In genomic region chr16:50183316-50183715, GRCh38 we compare ENCODE assay signal across 20 cellular contexts. TPM values are rescaled to one million over a fixed set of nuclear protein-coding genes. Genes with fewer than 3 reads are reported as not detected.
A peak's percentile ranks its signal among the peaks of the same experiment; 100 is the strongest.
DNase-seq lines count a peak whose midpoint lies in the region; ATAC-seq, FAIRE-seq and TF ChIP-seq lines count a peak whose summit lies in the region.
"Had no signal": no experiment of that assay in that cellular context is flagged by ENCODE, and none has a peak within 500 bp of the region (broad histone marks: within the 10 kb centered on the region; RNA-seq: fewer than 3 reads in every experiment).

No MANE protein-coding gene starts in this region.

- peak overlapping the region; percentile 59 for H3K27ac Mint-ChIP-seq in Calu3 (ENCODE audit: unreplicated experiment)
- H3K27ac Mint-ChIP-seq: effector memory CD8-positive, alpha-beta T cell had no signal

- TF ChIP-seq CTCF in Calu3 (IDR thresholded peaks at IDR 0.05; ENCODE audit: unreplicated experiment) (no peak), pancreas (IDR thresholded peaks at IDR 0.05) (no peak)

- no peaks in the 10 kb centered on the region for H3K36me3 ChIP-seq in pancreas
- H3K36me3 ChIP-seq: cardiac muscle cell had no signal

- no peaks in the 10 kb centered on the region for H3K9me3 ChIP-seq in pancreas

- no TSS peak for BruUV-seq in Calu3 (replicated peaks; lab: Mats Ljungman, UMichigan)

- ATAC-seq in pancreas = peak; percentile 51 to 74 (median 69)
- ATAC-seq in HG03025 (IDR thresholded peaks at IDR 0.05; ENCODE audit: low FRiP score, unreplicated experiment) = no peak
- ATAC-seq: effector memory CD8-positive, alpha-beta T cell had no signal

- H3K36me3 Mint-ChIP-seq in Calu3 (ENCODE audit: insufficient read depth, unreplicated experiment) = peaks cover 20% of the 10 kb centered on the region

- FAIRE-seq in RCC 7860 (lab: Jason Lieb, UNC) (peak; percentile 92), pancreas (lab: Jason Lieb, UNC) (no peak)
- FAIRE-seq: GM12892 had no signal

- WGBS in pancreas, 2 donors = 24 to 25% methylated on average over 4 of the region's 4 CpGs

- H3K4me1 ChIP-seq in pancreas = peaks cover 16 to 41% (median 21%) of the 10 kb centered on the region in 3 donors

- no peaks in the 10 kb centered on the region for H3K27me3 ChIP-seq in pancreas
- H3K27me3 ChIP-seq: cardiac muscle cell had no signal

- no peaks in the 10 kb centered on the region for H3K9me3 Mint-ChIP-seq in Calu3 (ENCODE audit: low read depth, unreplicated experiment)
- H3K9me3 Mint-ChIP-seq: effector memory CD8-positive, alpha-beta T cell had no signal

- H3K4me1 Mint-ChIP-seq in Calu3 (ENCODE audit: low read depth, unreplicated experiment) = peaks cover 48% of the 10 kb centered on the region

- peak overlapping the region in 1 of 4 donors; percentile 7 for H3K27ac ChIP-seq in pancreas
- H3K27ac ChIP-seq: cardiac muscle cell, SK-N-MC had no signal

- CTCF ChIA-PET in Calu3 (lab: Charles Lee) = interaction anchor here (0.7 kb wide), 2 partner anchors 16 to 118 kb away, joined by 3 to 6 read pairs; no protein-coding TSS in a partner anchor

- intact Hi-C loops in Calu3 (cut with micrococcal nuclease; ENCODE audit: unreplicated experiment) (no loop called here), pancreas (cut with DNase I) (no loop called here)

- H3K4me3 ChIP-seq in pancreas = no peak overlapping the region
- H3K4me3 ChIP-seq: cardiac muscle cell, SK-N-MC had no signal

- peak overlapping the region; percentile 71 for H3K4me3 Mint-ChIP-seq in Calu3 (ENCODE audit: low read depth, unreplicated experiment)
- H3K4me3 Mint-ChIP-seq: CD14-positive monocyte; effector memory CD8-positive, alpha-beta T cell had no signal

- DNase-seq in Calu3 (no peak), RCC 7860 (ENCODE audit: low spot score) (peak; percentile 89), fibroblast of gingiva (ENCODE audit: low read depth) (peak; percentile 15), pancreas (no peak), GM19238 (ENCODE audit: insufficient read length, low spot score) (no peak), D341Med (ENCODE audit: low spot score) (no peak)
- DNase-seq in activated CD8-positive, alpha-beta memory T cell treated with anti-CD3 and anti-CD28 coated beads, Interleukin-2, amount 50 U/mL, for 4 hours = no peak
- DNase-seq: activated CD8-positive, alpha-beta memory T cell treated with anti-CD3 and anti-CD28 coated beads for 24 hours; activated effector memory CD4-positive, alpha-beta T cell treated with anti-CD3 and anti-CD28 coated beads, Interleukin-2, amount 50 U/mL, for 16 hours; effector memory CD8-positive, alpha-beta T cell; Kasumi-1; midbrain; NCI-H1694 treated with DMSO at 0.1 percent for 48 hours; NCI-H510A treated with DMSO at 0.1 percent for 48 hours; nucleus accumbens had no signal

- H3K27me3 Mint-ChIP-seq in Calu3 (ENCODE audit: unreplicated experiment) = no peaks in the 10 kb centered on the region
- H3K27me3 Mint-ChIP-seq: effector memory CD8-positive, alpha-beta T cell had no signal

RNA-seq across cellular contexts. Expression of gene TENT4B, which starts 30.2 kb away (rescaled TPM):
- total RNA-seq in Calu3 (2022) (21.7 and 24.4 TPM in 2 replicates), pancreas (1 to 10 TPM; 4.3 to 7.2 (median 5.8) TPM)
- polyA plus RNA-seq in pancreas = 1 to 10 TPM; 1.9 to 4.8 TPM

Comparison
In these comparisons a context has a peak if more than half of its experiments do, and no peak if none do; other contexts are left out.
1. DNase-seq: peak in RCC 7860 (single experiment) and fibroblast of gingiva (single experiment); none in Calu3 (single experiment), pancreas (0 of 6), GM19238 (single experiment), D341Med (single experiment) and activated CD8-positive, alpha-beta memory T cell treated with anti-CD3 and anti-CD28 coated beads, Interleukin-2, amount 50 U/mL, for 4 hours (single experiment).